Comparison of ENCODE assay signal across 2 cellular contexts in genomic region chr9:83936523-83936922, GRCh38.
TF ChIP-seq lines count a peak whose summit lies in the region.

No MANE protein-coding gene starts in this region.

TF ChIP-seq in IMR-90, 13 proteins besides CTCF, POLR2A, EP300 and RAD21:
- no peak for TF ChIP-seq SMC3 (IDR thresholded peaks at IDR 0.05; ENCODE audit: low read depth, low read length)
- no peak for TF ChIP-seq MAZ (IDR thresholded peaks at IDR 0.05; ENCODE audit: borderline replicate concordance, low read depth, low read length)
- TF ChIP-seq FOS (IDR thresholded peaks at IDR 0.05; ENCODE audit: low read depth, low read length) = no peak
- TF ChIP-seq MXI1 (IDR thresholded peaks at IDR 0.05; ENCODE audit: borderline replicate concordance, low read depth, low read length) = no peak
- no peak for TF ChIP-seq RFX5 (IDR thresholded peaks at IDR 0.05; ENCODE audit: low read depth, low read length)
- TF ChIP-seq RCOR1 (IDR thresholded peaks at IDR 0.05; ENCODE audit: insufficient replicate concordance, low read length) = no peak
- TF ChIP-seq CEBPB (IDR thresholded peaks at IDR 0.05; ENCODE audit: low read depth, low read length) = no peak
- no peak; the same call in 1 of the 2 replicates for TF ChIP-seq USF2 (IDR thresholded peaks at IDR 0.05; ENCODE audit: low read depth, low read length)
- TF ChIP-seq MAFK (IDR thresholded peaks at IDR 0.05; ENCODE audit: low read depth, low read length) = no peak

TF ChIP-seq in SK-N-SH, 30 proteins besides CTCF, POLR2A, EP300 and RAD21:
- TF ChIP-seq USF1 (IDR thresholded peaks at IDR 0.05; ENCODE audit: borderline replicate concordance, low read depth) (peak; percentile 70; the same call in 1 of the 2 replicates), USF2 (IDR thresholded peaks at IDR 0.05; ENCODE audit: borderline replicate concordance, low read depth, low read length) (no peak), TEAD4 (IDR thresholded peaks at IDR 0.05; ENCODE audit: borderline replicate concordance, insufficient read depth) (no peak)
